ENCODE assay signal across 29 cellular contexts in genomic region chr5:67104859-67105258, GRCh38.
"Had no signal": no experiment of that assay in that cellular context is flagged by ENCODE, and none has a peak within 500 bp of the region (broad histone marks: within the 10 kb centered on the region; RNA-seq: fewer than 3 reads in every experiment).

No MANE protein-coding gene starts in this region.

- H3K27me3 Mint-ChIP-seq: activated B cell treated with CpG ODN at 0.5 μM for 24 hours; activated CD8-positive, alpha-beta T cell treated with anti-CD3 and anti-CD28 coated beads for 36 hours; activated naive CD4-positive, alpha-beta T cell treated with anti-CD3 and anti-CD28 coated beads, Interleukin-2, amount 50 U/mL, for 24 hours; activated naive CD8-positive, alpha-beta T cell treated with anti-CD3 and anti-CD28 coated beads, Interleukin-2, amount 10 ng/mL, durations not matched to agents 7 days and 5 days; IgD-negative memory B cell had no signal

- DNase-seq: activated B cell treated with CpG ODN at 0.5 μM for 24 hours; activated CD4-positive, alpha-beta T cell treated with anti-CD3 and anti-CD28 coated beads for 48 hours; activated CD4-positive, alpha-beta T cell treated with anti-CD3 and anti-CD28 coated beads, Interleukin-2, amount 50 U/mL, for 4 hours; activated CD4-positive, CD25-positive, alpha-beta regulatory T cell treated with anti-CD3 and anti-CD28 coated beads, Interleukin-2, amount 50 U/mL, for 72 hours; activated CD8-positive, alpha-beta T cell treated with anti-CD3 and anti-CD28 coated beads for 36 hours; activated gamma-delta T cell; activated naive CD4-positive, alpha-beta T cell treated with Interleukin-2 at 50 U/mL for 16 hours; activated naive CD8-positive, alpha-beta T cell treated with anti-CD3 and anti-CD28 coated beads, Interleukin-2, amount 10 ng/mL, durations not matched to agents 7 days and 5 days; activated T-cell treated with anti-CD3 and anti-CD28 coated beads, Interleukin-2, amount 50 U/mL, for 1 hour; anterior cingulate cortex; brain microvascular endothelial cell; Karpas-422; KBM-7; NCI-H1105; NCI-H1417 treated with DMSO at 0.1 percent for 48 hours; NCI-H1694 treated with DMSO at 0.1 percent for 48 hours; NCI-H2029; NCI-H2107; NCI-H226; NCI-H446 treated with DMSO at 0.1 percent for 48 hours; NCI-H748 treated with DMSO at 0.1 percent for 48 hours; NK-92 treated with Interleukin-12 subunit alpha and Interleukin-12 subunit beta, amount 100 ng/mL, for 24 hours; PC-9; SIG-M5 had no signal

- H3K4me3 ChIP-seq: PC-9 had no signal

- H3K27me3 ChIP-seq: brain microvascular endothelial cell had no signal

- H3K27ac Mint-ChIP-seq: activated B cell treated with CpG ODN at 0.5 μM for 24 hours; activated CD8-positive, alpha-beta T cell treated with anti-CD3 and anti-CD28 coated beads for 36 hours; activated naive CD4-positive, alpha-beta T cell treated with anti-CD3 and anti-CD28 coated beads, Interleukin-2, amount 50 U/mL, for 24 hours; activated naive CD8-positive, alpha-beta T cell treated with anti-CD3 and anti-CD28 coated beads, Interleukin-2, amount 10 ng/mL, durations not matched to agents 7 days and 5 days; activated T-helper 2 cell treated with anti-CD3 and anti-CD28 coated beads, Interferon-gamma antibody, Interleukin-2, Interleukin-4, amounts not matched to agents 10 μg/mL and 5 μg/mL and 100 μg/mL, durations not matched to agents 14 hours and 24 hours and 36 hours; IgD-negative memory B cell; T-helper 1 cell treated with Interleukin-12 subunit alpha and Interleukin-12 subunit beta and Interleukin-4 antibody, amounts not matched to agents 30 μg/mL and 1 μg/mL, for 36 hours; T-helper 2 cell treated with Interferon-gamma antibody and Interleukin-4, amounts not matched to agents 5 μg/mL and 100 μg/mL, for 36 hours had no signal

- H3K4me1 Mint-ChIP-seq: activated B cell treated with CpG ODN at 0.5 μM for 24 hours; activated naive CD4-positive, alpha-beta T cell treated with anti-CD3 and anti-CD28 coated beads, Interleukin-2, amount 50 U/mL, for 24 hours; IgD-negative memory B cell had no signal

- H3K9me3 Mint-ChIP-seq: activated B cell treated with CpG ODN at 0.5 μM for 24 hours; activated CD8-positive, alpha-beta T cell treated with anti-CD3 and anti-CD28 coated beads for 36 hours; activated naive CD4-positive, alpha-beta T cell treated with anti-CD3 and anti-CD28 coated beads, Interleukin-2, amount 50 U/mL, for 24 hours; activated naive CD8-positive, alpha-beta T cell treated with anti-CD3 and anti-CD28 coated beads, Interleukin-2, amount 10 ng/mL, durations not matched to agents 7 days and 5 days; activated T-helper 2 cell treated with anti-CD3 and anti-CD28 coated beads, Interferon-gamma antibody, Interleukin-2, Interleukin-4, amounts not matched to agents 10 μg/mL and 5 μg/mL and 100 μg/mL, durations not matched to agents 14 hours and 24 hours and 36 hours; IgD-negative memory B cell; T-helper 1 cell treated with Interleukin-12 subunit alpha and Interleukin-12 subunit beta and Interleukin-4 antibody, amounts not matched to agents 30 μg/mL and 1 μg/mL, for 36 hours; T-helper 2 cell treated with Interferon-gamma antibody and Interleukin-4, amounts not matched to agents 5 μg/mL and 100 μg/mL, for 36 hours had no signal

- H3K4me3 Mint-ChIP-seq: activated B cell treated with CpG ODN at 0.5 μM for 24 hours; activated CD8-positive, alpha-beta T cell treated with anti-CD3 and anti-CD28 coated beads for 36 hours; activated naive CD4-positive, alpha-beta T cell treated with anti-CD3 and anti-CD28 coated beads, Interleukin-2, amount 50 U/mL, for 24 hours; activated naive CD8-positive, alpha-beta T cell treated with anti-CD3 and anti-CD28 coated beads, Interleukin-2, amount 10 ng/mL, durations not matched to agents 7 days and 5 days; IgD-negative memory B cell; T-helper 1 cell treated with Interleukin-12 subunit alpha and Interleukin-12 subunit beta and Interleukin-4 antibody, amounts not matched to agents 30 μg/mL and 1 μg/mL, for 36 hours; T-helper 2 cell treated with Interferon-gamma antibody and Interleukin-4, amounts not matched to agents 5 μg/mL and 100 μg/mL, for 36 hours had no signal
